24 cellular contexts compared by ENCODE assay signal in the genomic region with DNA sequence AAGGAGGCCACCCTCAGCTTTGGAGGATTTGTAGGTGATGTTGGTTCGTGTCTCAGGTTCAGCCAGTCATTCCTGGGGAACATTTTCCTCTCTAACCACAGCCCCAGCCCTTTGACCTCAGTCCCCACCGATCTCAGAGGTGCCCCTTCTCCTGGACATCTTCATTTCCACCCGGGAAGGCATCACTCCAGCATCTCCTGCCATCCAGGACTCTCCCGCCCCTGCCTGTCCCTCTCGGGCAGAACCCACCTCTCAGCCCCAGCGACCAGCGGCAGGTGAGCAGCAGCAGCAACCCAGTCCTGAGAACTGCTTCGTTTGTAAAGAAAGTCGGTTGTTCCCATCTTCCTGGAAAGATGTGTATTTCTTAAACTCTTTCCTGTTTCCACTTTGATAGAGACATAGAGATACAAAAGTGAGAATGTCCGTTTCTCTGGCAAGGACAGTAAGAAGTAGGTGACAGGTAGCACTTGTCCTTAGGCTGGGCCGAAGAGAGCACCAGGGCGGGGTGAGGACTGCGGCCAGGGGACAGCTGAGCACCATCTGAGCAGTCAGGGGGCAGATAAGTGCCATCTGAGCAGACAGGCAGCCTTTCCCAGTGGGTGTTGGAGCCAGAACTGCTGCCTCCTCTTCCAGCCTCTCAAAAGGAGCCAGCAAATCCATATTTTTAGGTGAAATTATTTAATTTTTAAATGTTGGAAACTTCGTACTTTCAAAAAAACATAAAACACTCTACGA.
DNase-seq lines count a peak whose midpoint lies in the region; ATAC-seq, FAIRE-seq and TF ChIP-seq lines count a peak whose summit lies in the region.
"Had no signal": no experiment of that assay in that cellular context is flagged by ENCODE, and none has a peak within 500 bp of the region (broad histone marks: within the 10 kb centered on the region; RNA-seq: fewer than 3 reads in every experiment).

No MANE protein-coding gene starts in this region.

- H2AFZ ChIP-seq in HepG2 (ENCODE audit: low read length): no peak overlapping the region
- no peak overlapping the region for H2AFZ ChIP-seq in neuronal stem cell (ENCODE audit: low read length)

- CTCF ChIA-PET in HepG2 (lab: Yijun Ruan, JAX; ENCODE audit: low intra/inter-chr PET ratio, low total read pairs): no interaction called here

- H3K79me1 ChIP-seq in neuronal stem cell (ENCODE audit: low read depth, low read length): peaks cover 4% of the 10 kb centered on the region

- no peak overlapping the region for H2BK5ac ChIP-seq in neuronal stem cell (ENCODE audit: low read length)

- FAIRE-seq in HepG2 (lab: Jason Lieb, UNC): no peak
- FAIRE-seq: A549, D721Med, G401.6, GM12878, GM12892, GM18507 had no signal

- H3K4me1 ChIP-seq in HepG2 (ENCODE audit: insufficient read depth, low read length): no peaks in the 10 kb centered on the region
- H3K4me1 ChIP-seq in right lobe of liver: no peaks in the 10 kb centered on the region
- peaks cover 11 to 13% of the 10 kb centered on the region in 2 donors for H3K4me1 ChIP-seq in neuronal stem cell (ENCODE audit: control insufficient read depth in 2 of 2, insufficient read depth in 1 of 2, low read depth in 1 of 2, low read length in 2 of 2)
- H3K4me1 ChIP-seq in testis: no peaks in the 10 kb centered on the region
- H3K4me1 ChIP-seq: Caco-2 had no signal

- 2% methylated on average over 15 of the region's 15 CpGs for WGBS in HepG2 (ENCODE audit: low lambda C conversion rate)
- WGBS in right lobe of liver (ENCODE audit: insufficient coverage, low coverage, low lambda C conversion rate, missing lambda C conversion rate): 52% methylated on average over 14 of the region's 15 CpGs
- WGBS in neuronal stem cell (ENCODE audit: extremely low coverage in 2 of 2, insufficient read length in 2 of 2, insufficient replicate concordance in 1 of 2), 2 donors: no CpG with 5 or more reads among the region's 15 CpGs
- 84 to 87% methylated on average over 15 of the region's 15 CpGs for WGBS in testis, 2 donors

- no peak overlapping the region for H4K91ac ChIP-seq in neuronal stem cell (ENCODE audit: low read depth, low read length, poor library complexity)

- no peak overlapping the region for H3K27ac Mint-ChIP-seq in chondrocyte (ENCODE audit: unreplicated experiment)
- no peak overlapping the region for H3K27ac Mint-ChIP-seq in glutamatergic neuron (ENCODE audit: unreplicated experiment)
- H3K27ac Mint-ChIP-seq: B cell; CD4-positive, alpha-beta T cell; CD8-positive, alpha-beta T cell had no signal

- TF ChIP-seq EP300 in HepG2 (IDR thresholded peaks at IDR 0.05; ENCODE audit: low read depth in 2 of 2, low read length in 2 of 2): no peak
- TF ChIP-seq EP300 in HepG2 (CRISPR knock-in tag; IDR thresholded peaks at IDR 0.05; ENCODE audit: borderline replicate concordance): no peak

- H3K4me3 Mint-ChIP-seq in chondrocyte (ENCODE audit: unreplicated experiment) (no peak overlapping the region), glutamatergic neuron (ENCODE audit: unreplicated experiment) (no peak overlapping the region)
- H3K4me3 Mint-ChIP-seq: B cell; CD4-positive, alpha-beta T cell; CD8-positive, alpha-beta T cell had no signal

- H3K79me2 ChIP-seq in HepG2 (ENCODE audit: insufficient read depth, low read length): no peaks in the 10 kb centered on the region

- DNase-seq in HepG2 (ENCODE audit: low spot score): no peak
- no peak for DNase-seq in right lobe of liver
- DNase-seq in chondrocyte (ENCODE audit: low spot score): peak; percentile 59
- DNase-seq in neuronal stem cell (ENCODE audit: low spot score): no peak
- no peak for DNase-seq in central memory CD4-positive, alpha-beta T cell
- DNase-seq in glutamatergic neuron: no peak
- DNase-seq in testis: no peak
- DNase-seq: AML-193; Caco-2; Calu3; CD4-positive, alpha-beta T cell; CD8-positive, alpha-beta T cell; DMS79 treated with DMSO at 0.1 percent for 48 hours; GF-D8 had no signal

- H3K27ac ChIP-seq in HepG2 (ENCODE audit: extremely low read length, insufficient read depth, low read length) (no peak overlapping the region), right lobe of liver (no peak overlapping the region), neuronal stem cell (replicated peaks; ENCODE audit: low read length) (no peak overlapping the region), testis (no peak overlapping the region)
- H3K27ac ChIP-seq: 22Rv1; A549; BLaER1 treated with 17β-estradiol and CSF1 and Interleukin-3, amounts not matched to agents 10 nM and 100 nM; C4-2B had no signal

- H4K8ac ChIP-seq in neuronal stem cell (ENCODE audit: low read depth, low read length): no peak overlapping the region

- no peak for TF ChIP-seq POLR2A in HepG2 (IDR thresholded peaks at IDR 0.05; ENCODE audit: insufficient read depth in 1 of 2, low read depth in 2 of 2, low read length in 2 of 2)
- TF ChIP-seq POLR2A in right lobe of liver (IDR thresholded peaks at IDR 0.05): no peak
- no peak for TF ChIP-seq POLR2A in testis (IDR thresholded peaks at IDR 0.05)

- H3K27me3 ChIP-seq in HepG2 (ENCODE audit: control insufficient read depth in 1 of 2, insufficient read depth in 2 of 2, low read length in 2 of 2) (peaks cover 3 to 39% of the 10 kb centered on the region in 2 experiments), right lobe of liver (no peaks in the 10 kb centered on the region), neuronal stem cell (ENCODE audit: control insufficient read depth in 3 of 3, insufficient read depth in 3 of 3, low read depth in 1 of 3, low read length in 3 of 3) (no peaks in the 10 kb centered on the region), testis (no peaks in the 10 kb centered on the region)
- H3K27me3 ChIP-seq: BLaER1 treated with 17β-estradiol and CSF1 and Interleukin-3, amounts not matched to agents 10 nM and 100 nM had no signal

- TF ChIP-seq CTCF in HepG2 (CRISPR knock-in tag; IDR thresholded peaks at IDR 0.05) (no peak), right lobe of liver (IDR thresholded peaks at IDR 0.05) (no peak), chondrocyte (IDR thresholded peaks at IDR 0.05) (no peak), glutamatergic neuron (IDR thresholded peaks at IDR 0.05; ENCODE audit: partially characterized antibody, unreplicated experiment) (no peak), testis (IDR thresholded peaks at IDR 0.05) (no peak)

- no peak for ATAC-seq in HepG2
- no peak for ATAC-seq in right lobe of liver
- ATAC-seq: A549; CD8-positive, alpha-beta T cell; GM12878 had no signal

- H2AK5ac ChIP-seq in neuronal stem cell (ENCODE audit: low read depth, low read length): peak overlapping the region; percentile 95

- H3K4me1 Mint-ChIP-seq in chondrocyte (ENCODE audit: low read depth): no peaks in the 10 kb centered on the region
- peaks cover 5% of the 10 kb centered on the region for H3K4me1 Mint-ChIP-seq in glutamatergic neuron (ENCODE audit: low read depth, unreplicated experiment)
- H3K4me1 Mint-ChIP-seq: B cell had no signal

- H3K18ac ChIP-seq in neuronal stem cell (ENCODE audit: low read length): peak overlapping the region; percentile 76

- H3K9ac ChIP-seq in HepG2 (ENCODE audit: insufficient read depth, low read depth, low read length) (no peak overlapping the region), neuronal stem cell (ENCODE audit: low read depth, low read length, poor library complexity) (no peak overlapping the region)
- H3K9ac ChIP-seq: BLaER1 treated with 17β-estradiol and CSF1 and Interleukin-3, amounts not matched to agents 10 nM and 100 nM had no signal

- no TSS peak for BruUV-seq in HepG2 (replicated peaks; lab: Mats Ljungman, UMichigan)

- no peak overlapping the region for H3K4me3 ChIP-seq in HepG2 (replicated peaks in 1 of 3; ENCODE audit: insufficient read depth in 1 of 3, low read depth in 2 of 3, low read length in 3 of 3)
- H3K4me3 ChIP-seq in right lobe of liver: no peak overlapping the region
- H3K4me3 ChIP-seq in neuronal stem cell (ENCODE audit: low read length in 2 of 2): no peak overlapping the region
- H3K4me3 ChIP-seq in testis: no peak overlapping the region
- H3K4me3 ChIP-seq: A549; BLaER1 treated with 17β-estradiol and CSF1 and Interleukin-3, amounts not matched to agents 10 nM and 100 nM; GM12878 had no signal

- H2BK120ac ChIP-seq in neuronal stem cell (ENCODE audit: low read depth, low read length): no peak overlapping the region

- no peak overlapping the region for H2BK15ac ChIP-seq in neuronal stem cell (ENCODE audit: low read length)

- in situ Hi-C loops in HepG2 (cut with HindIII; ENCODE audit: extremely low pct_ligation_motif_present, low pct_unique_long_range_greater_than_20kb): no loop called here

- no peaks in the 10 kb centered on the region for H3K9me3 Mint-ChIP-seq in chondrocyte (ENCODE audit: low read depth)
- no peaks in the 10 kb centered on the region for H3K9me3 Mint-ChIP-seq in glutamatergic neuron (ENCODE audit: unreplicated experiment)
- H3K9me3 Mint-ChIP-seq: CD4-positive, alpha-beta T cell; CD8-positive, alpha-beta T cell had no signal

- H3K36me3 Mint-ChIP-seq in chondrocyte (ENCODE audit: low read depth) (no peaks in the 10 kb centered on the region), glutamatergic neuron (ENCODE audit: unreplicated experiment) (peaks cover 5% of the 10 kb centered on the region)
- H3K36me3 Mint-ChIP-seq: CD8-positive, alpha-beta T cell had no signal

- H2BK12ac ChIP-seq in neuronal stem cell (ENCODE audit: low read length): no peak overlapping the region

- H3K4ac ChIP-seq in neuronal stem cell (ENCODE audit: low read length): no peak overlapping the region

- POLR2A ChIA-PET in HepG2 (lab: Yijun Ruan, JAX): no interaction called here

- TF ChIP-seq RAD21 in HepG2 (CRISPR knock-in tag; IDR thresholded peaks at IDR 0.05): no peak

- H3K36me3 ChIP-seq in HepG2 (replicated peaks in 1 of 2; ENCODE audit: control insufficient read depth in 1 of 2, insufficient read depth in 2 of 2, low read length in 2 of 2): no peaks in the 10 kb centered on the region
- no peaks in the 10 kb centered on the region for H3K36me3 ChIP-seq in right lobe of liver
- H3K36me3 ChIP-seq in neuronal stem cell (replicated peaks in 1 of 2; ENCODE audit: control insufficient read depth in 2 of 2, insufficient read depth in 2 of 2, low read length in 2 of 2): no peaks in the 10 kb centered on the region
- no peaks in the 10 kb centered on the region for H3K36me3 ChIP-seq in testis (ENCODE audit: low read depth, missing control alignments)

- H3K9me3 ChIP-seq in HepG2 (ENCODE audit: low read length) (peaks cover 14% of the 10 kb centered on the region; the same call in 1 of the 2 replicates), right lobe of liver (no peaks in the 10 kb centered on the region), neuronal stem cell (replicated peaks in 1 of 2; ENCODE audit: control insufficient read depth in 2 of 2, insufficient read depth in 1 of 2, low read depth in 1 of 2, low read length in 2 of 2) (peaks cover 5 to 24% of the 10 kb centered on the region in 2 donors), testis (no peaks in the 10 kb centered on the region)
- H3K9me3 ChIP-seq: A549, Caco-2 had no signal

- H3K23ac ChIP-seq in neuronal stem cell (ENCODE audit: low read depth, low read length, poor library complexity): no peak overlapping the region

- H4K20me1 ChIP-seq in HepG2 (ENCODE audit: insufficient read depth, low read length): no peaks in the 10 kb centered on the region
- H4K20me1 ChIP-seq: BLaER1 treated with 17β-estradiol and CSF1 and Interleukin-3, amounts not matched to agents 10 nM and 100 nM had no signal

- intact Hi-C loops in HepG2 (cut with micrococcal nuclease; ENCODE audit: unreplicated experiment): no loop called here
- intact Hi-C loops in right lobe of liver (cut with DNase I): no loop called here
- intact Hi-C loops in testis (cut with DNase I; ENCODE audit: low total_unique reads): no loop called here

- no peak overlapping the region for H3K14ac ChIP-seq in neuronal stem cell (ENCODE audit: low read length)

- H3K27me3 Mint-ChIP-seq in chondrocyte (ENCODE audit: low read depth) (no peaks in the 10 kb centered on the region), glutamatergic neuron (ENCODE audit: unreplicated experiment) (no peaks in the 10 kb centered on the region)
- H3K27me3 Mint-ChIP-seq: B cell; CD4-positive, alpha-beta T cell had no signal

- H3K4me2 ChIP-seq in HepG2 (ENCODE audit: low read depth, low read length) (no peak overlapping the region), neuronal stem cell (ENCODE audit: insufficient read depth, low read length, poor library complexity, severe bottlenecking) (no peak overlapping the region)
- H3K4me2 ChIP-seq: A549; BLaER1 treated with 17β-estradiol and CSF1 and Interleukin-3, amounts not matched to agents 10 nM and 100 nM had no signal
